Comparison of ENCODE assay signal across 1 cellular context in genomic region chr1:228958741-228959140, GRCh38.
TF ChIP-seq lines count a peak whose summit lies in the region.

No MANE protein-coding gene starts in this region.

TF ChIP-seq in SK-N-SH, 30 proteins besides CTCF, POLR2A, EP300 and RAD21 (continued from another document):
- TF ChIP-seq, protein P1, sequence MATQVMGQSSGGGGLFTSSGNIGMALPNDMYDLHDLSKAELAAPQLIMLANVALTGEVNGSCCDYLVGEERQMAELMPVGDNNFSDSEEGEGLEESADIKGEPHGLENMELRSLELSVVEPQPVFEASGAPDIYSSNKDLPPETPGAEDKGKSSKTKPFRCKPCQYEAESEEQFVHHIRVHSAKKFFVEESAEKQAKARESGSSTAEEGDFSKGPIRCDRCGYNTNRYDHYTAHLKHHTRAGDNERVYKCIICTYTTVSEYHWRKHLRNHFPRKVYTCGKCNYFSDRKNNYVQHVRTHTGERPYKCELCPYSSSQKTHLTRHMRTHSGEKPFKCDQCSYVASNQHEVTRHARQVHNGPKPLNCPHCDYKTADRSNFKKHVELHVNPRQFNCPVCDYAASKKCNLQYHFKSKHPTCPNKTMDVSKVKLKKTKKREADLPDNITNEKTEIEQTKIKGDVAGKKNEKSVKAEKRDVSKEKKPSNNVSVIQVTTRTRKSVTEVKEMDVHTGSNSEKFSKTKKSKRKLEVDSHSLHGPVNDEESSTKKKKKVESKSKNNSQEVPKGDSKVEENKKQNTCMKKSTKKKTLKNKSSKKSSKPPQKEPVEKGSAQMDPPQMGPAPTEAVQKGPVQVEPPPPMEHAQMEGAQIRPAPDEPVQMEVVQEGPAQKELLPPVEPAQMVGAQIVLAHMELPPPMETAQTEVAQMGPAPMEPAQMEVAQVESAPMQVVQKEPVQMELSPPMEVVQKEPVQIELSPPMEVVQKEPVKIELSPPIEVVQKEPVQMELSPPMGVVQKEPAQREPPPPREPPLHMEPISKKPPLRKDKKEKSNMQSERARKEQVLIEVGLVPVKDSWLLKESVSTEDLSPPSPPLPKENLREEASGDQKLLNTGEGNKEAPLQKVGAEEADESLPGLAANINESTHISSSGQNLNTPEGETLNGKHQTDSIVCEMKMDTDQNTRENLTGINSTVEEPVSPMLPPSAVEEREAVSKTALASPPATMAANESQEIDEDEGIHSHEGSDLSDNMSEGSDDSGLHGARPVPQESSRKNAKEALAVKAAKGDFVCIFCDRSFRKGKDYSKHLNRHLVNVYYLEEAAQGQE (IDR thresholded peaks at IDR 0.05; ENCODE audit: low read depth, low read length) = no peak
- TF ChIP-seq NRF1 (IDR thresholded peaks at IDR 0.05; ENCODE audit: low read depth, low read length) = no peak
- TF ChIP-seq RXRA (IDR thresholded peaks at IDR 0.05; ENCODE audit: borderline replicate concordance, low read depth) = no peak
- no peak for TF ChIP-seq MXI1 (IDR thresholded peaks at IDR 0.05; ENCODE audit: low read depth, low read length)
- TF ChIP-seq POLR2AphosphoS5 (IDR thresholded peaks at IDR 0.05; ENCODE audit: low read depth, low read length) = no peak
- TF ChIP-seq CHD2 (IDR thresholded peaks at IDR 0.05; ENCODE audit: low read length, partially characterized antibody) = no peak
